8 cellular contexts compared by ENCODE assay signal in genomic region chr12:64621257-64621942, GRCh38. TPM values are rescaled to one million over a fixed set of nuclear protein-coding genes. Genes with fewer than 3 reads are reported as not detected.
DNase-seq lines count a peak whose midpoint lies in the region; ATAC-seq and TF ChIP-seq lines count a peak whose summit lies in the region.

No MANE protein-coding gene starts in this region.

- peak; percentile 50 for DNase-seq in EL
- no peak for DNase-seq in effector memory CD8-positive, alpha-beta T cell
- DNase-seq in NCI-H1436 treated with DMSO at 0.1 percent for 48 hours (lab: John Stamatoyannopoulos, UW): no peak
- no peak for DNase-seq in mesenteric fat pad (ENCODE audit: low spot score)
- DNase-seq in chondrocyte (ENCODE audit: low spot score): no peak
- DNase-seq in HPDE6-E6E7 (ENCODE audit: extremely low spot score): no peak

- H3K9me3 Mint-ChIP-seq in effector memory CD8-positive, alpha-beta T cell: no peaks in the 10 kb centered on the region
- H3K9me3 Mint-ChIP-seq in chondrocyte (ENCODE audit: low read depth): no peaks in the 10 kb centered on the region

- H3K4me3 Mint-ChIP-seq in effector memory CD8-positive, alpha-beta T cell: no peak overlapping the region
- H3K4me3 Mint-ChIP-seq in chondrocyte (ENCODE audit: unreplicated experiment): no peak overlapping the region

- H3K36me3 Mint-ChIP-seq in effector memory CD8-positive, alpha-beta T cell (ENCODE audit: insufficient read depth): peaks cover 31% of the 10 kb centered on the region
- H3K36me3 Mint-ChIP-seq in chondrocyte (ENCODE audit: low read depth): no peaks in the 10 kb centered on the region

- peaks cover 35 to 69% of the 10 kb centered on the region in 2 donors for H3K4me1 Mint-ChIP-seq in effector memory CD8-positive, alpha-beta T cell (ENCODE audit: low read depth in 2 of 2)
- H3K4me1 Mint-ChIP-seq in chondrocyte (ENCODE audit: low read depth): peaks cover 58% of the 10 kb centered on the region

- TF ChIP-seq CTCF in chondrocyte (IDR thresholded peaks at IDR 0.05): no peak

- no peak overlapping the region for H3K27ac Mint-ChIP-seq in effector memory CD8-positive, alpha-beta T cell
- no peak overlapping the region for H3K27ac Mint-ChIP-seq in chondrocyte (ENCODE audit: unreplicated experiment)

- no peaks in the 10 kb centered on the region for H3K27me3 Mint-ChIP-seq in effector memory CD8-positive, alpha-beta T cell
- no peaks in the 10 kb centered on the region for H3K27me3 Mint-ChIP-seq in chondrocyte (ENCODE audit: low read depth)

- ATAC-seq in GM21360 (IDR thresholded peaks at IDR 0.05; ENCODE audit: unreplicated experiment) (peak; percentile 66), HG03469 (IDR thresholded peaks at IDR 0.05; ENCODE audit: unreplicated experiment) (peak; percentile 63)
- peak; percentile 48 for ATAC-seq in effector memory CD8-positive, alpha-beta T cell (replicated peaks)

RNA-seq across cellular contexts. Expression of gene RASSF3, which starts 11.1 kb away (rescaled TPM):
- total RNA-seq in mesenteric fat pad (90.6 TPM), chondrocyte (30.9 to 51.1 TPM (median 47.9 TPM) in 3 replicates)
